Comparison of ENCODE assay signal across 7 cellular contexts in genomic region chr13:60397693-60398437, GRCh38. TPM values are rescaled to one million over a fixed set of nuclear protein-coding genes. Genes with fewer than 3 reads are reported as not detected.
DNase-seq lines count a peak whose midpoint lies in the region; ATAC-seq, FAIRE-seq and TF ChIP-seq lines count a peak whose summit lies in the region.

No MANE protein-coding gene starts in this region.

- FAIRE-seq in small intestine (lab: Jason Lieb, UNC), result no peak

- no peak for TF ChIP-seq CTCF in breast epithelium (IDR thresholded peaks at IDR 0.05)

- peaks cover 13 to 24% (median 22%) of the 10 kb centered on the region in 3 donors for H3K27me3 Mint-ChIP-seq in immature natural killer cell (ENCODE audit: low read depth in 3 of 3)

- no peaks in the 10 kb centered on the region for H3K9me3 Mint-ChIP-seq in immature natural killer cell

- H3K4me1 ChIP-seq in breast epithelium (no peaks in the 10 kb centered on the region), small intestine (ENCODE audit: control insufficient read depth in 2 of 2, insufficient read depth in 1 of 2, low read depth in 1 of 2, low read length in 1 of 2) (peaks cover 4 to 7% of the 10 kb centered on the region in 2 donors)

- H3K36me3 ChIP-seq in breast epithelium (no peaks in the 10 kb centered on the region), small intestine (ENCODE audit: control insufficient read depth in 2 of 2, insufficient read depth in 2 of 2, low read length in 2 of 2) (no peaks in the 10 kb centered on the region)

- H3K4me1 Mint-ChIP-seq in immature natural killer cell, result peaks cover 40 to 41% of the 10 kb centered on the region in 2 donors

- H3K27ac Mint-ChIP-seq in immature natural killer cell, result peak overlapping the region; percentile 93 to 99 (median 97)

- DNase-seq in KBM-7 (peak; percentile 76), T-helper 1 cell (peak in 3 of 5 donors; percentile 10 to 58 (median 18)), breast epithelium (ENCODE audit: low spot score in 2 of 2) (peak; percentile 29 to 59), immature natural killer cell (peak; percentile 61 to 70 (median 66)), small intestine (peak; percentile 57)

- in situ Hi-C loops in KBM-7 (cut with MboI; ENCODE audit: low pct_unique_long_range_greater_than_20kb, low sequenced_read_pairs), result no loop called here

- H3K4me3 ChIP-seq in GM08714 (ENCODE audit: low read length), result peak overlapping the region; percentile 90
- H3K4me3 ChIP-seq in breast epithelium, result peak overlapping the region; percentile 73 to 88 (median 86)
- peak overlapping the region; percentile 76 to 81 for H3K4me3 ChIP-seq in small intestine (ENCODE audit: low read depth in 1 of 2, low read length in 2 of 2)

- peak; percentile 26 for ATAC-seq in GM21737 (IDR thresholded peaks at IDR 0.05; ENCODE audit: unreplicated experiment)

- no peaks in the 10 kb centered on the region for H3K9me3 ChIP-seq in breast epithelium
- no peaks in the 10 kb centered on the region for H3K9me3 ChIP-seq in small intestine (ENCODE audit: control insufficient read depth, low read depth)

- WGBS in small intestine, 3 donors, result 1 to 2% (median 1%) methylated on average over 44 to 45 of the region's 45 CpGs

- peak overlapping the region; percentile 94 to 99 for H3K27ac ChIP-seq in breast epithelium
- H3K27ac ChIP-seq in small intestine (ENCODE audit: low read depth in 1 of 2, low read length in 1 of 2), result peak overlapping the region; percentile 95 to 99

- no peaks in the 10 kb centered on the region for H3K36me3 Mint-ChIP-seq in immature natural killer cell

- intact Hi-C loops in breast epithelium (cut with DNase I; ENCODE audit: low total_unique reads), result no loop called here

- no peak for TF ChIP-seq POLR2A in breast epithelium (IDR thresholded peaks at IDR 0.05)

- peak overlapping the region; percentile 90 to 96 (median 94) for H3K4me3 Mint-ChIP-seq in immature natural killer cell

- H3K27me3 ChIP-seq in breast epithelium (no peaks in the 10 kb centered on the region), small intestine (ENCODE audit: control insufficient read depth in 2 of 2, insufficient read depth in 2 of 2, low read length in 2 of 2) (no peaks in the 10 kb centered on the region)

RNA-seq across cellular contexts. Expression of gene TDRD3, which starts 0.8 kb away (rescaled TPM):
- total RNA-seq in breast epithelium, result 10 to 100 TPM; 30.6 to 52.1 (median 32.1) TPM
- polyA plus RNA-seq in immature natural killer cell (1 to 10 TPM; 3.7 to 7.9 (median 3.9) TPM), small intestine (10 to 100 TPM in 2 of 3 donors, 1 to 10 TPM in 1; 10.0 to 10.2 (median 10.1) TPM)

Comparison
In these comparisons a context has a peak if more than half of its experiments do, and no peak if none do; other contexts are left out.
1. Peak in every context shown above with its lines: DNase-seq, ATAC-seq, H3K4me3 ChIP-seq and H3K27ac ChIP-seq.
2. DNase-seq: peak in every context shown above with its lines; median percentile 76 in KBM-7; 66 in immature natural killer cell; 57 in small intestine; 44 in breast epithelium; 18 in T-helper 1 cell.